ENCODE assay signal across 1 cellular context in genomic region chr7:7651479-7651878, GRCh38.
TF ChIP-seq lines count a peak whose summit lies in the region.

No MANE protein-coding gene starts in this region.

TF ChIP-seq in HEK293, 187 proteins besides CTCF, POLR2A, EP300 and RAD21 (continued from another document):
- TF ChIP-seq ZNF701 (tag by site-specific recombination; IDR thresholded peaks at IDR 0.05) (no peak), ZNF335 (tag by site-specific recombination; conservative IDR thresholded peaks at IDR 0.05) (peak; percentile 51), ZNF169 (tag by site-specific recombination; IDR thresholded peaks at IDR 0.05) (no peak), ZNF423 (tag by site-specific recombination; IDR thresholded peaks at IDR 0.05) (no peak), ZNF2 (tag by site-specific recombination; IDR thresholded peaks at IDR 0.05) (no peak), ZNF433 (tag by site-specific recombination; IDR thresholded peaks at IDR 0.05; ENCODE audit: low read depth) (no peak), ZNF768 (tag by site-specific recombination; IDR thresholded peaks at IDR 0.05) (no peak), PRDM10 (tag by site-specific recombination; IDR thresholded peaks at IDR 0.05) (peak; percentile 27; the same call in 1 of the 2 replicates), HOXC10 (CRISPR knock-in tag; IDR thresholded peaks at IDR 0.05) (no peak), PRDM6 (tag by site-specific recombination; IDR thresholded peaks at IDR 0.05) (peak; percentile 40), ZNF610 (tag by site-specific recombination; IDR thresholded peaks at IDR 0.05; ENCODE audit: borderline replicate concordance) (no peak)
